In the genomic region with DNA sequence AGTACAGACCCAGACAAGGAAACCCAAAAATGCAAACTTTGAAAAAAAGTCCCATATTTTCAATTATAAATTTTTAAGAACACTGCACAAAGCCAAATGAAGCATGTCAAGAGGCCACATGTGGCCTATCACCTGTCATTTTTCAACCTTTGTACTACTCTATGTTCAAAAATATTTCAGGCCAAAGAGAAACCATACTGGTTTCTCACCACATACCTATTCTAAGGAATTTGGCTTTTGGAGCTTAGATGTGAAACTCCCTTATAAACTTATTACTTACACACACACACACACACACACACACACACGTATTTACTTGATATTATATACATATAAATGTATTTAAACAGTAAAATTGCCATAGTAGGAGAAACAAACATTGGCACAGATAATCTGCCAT, we compare ENCODE assay signal across 14 cellular contexts.
"Had no signal": no experiment of that assay in that cellular context is flagged by ENCODE, and none has a peak within 500 bp of the region (broad histone marks: within the 10 kb centered on the region; RNA-seq: fewer than 3 reads in every experiment).

No MANE protein-coding gene starts in this region.

- H3K4me2 ChIP-seq: SK-N-SH had no signal

- ATAC-seq: HepG2 had no signal

- DNase-seq: Kasumi-1, KG1, MV-4-11, NCI-H1048, NCI-H1105, NCI-H146, NCI-H1694 treated with DMSO at 0.1 percent for 48 hours, NCI-H1930, NCI-H2107, NCI-H526 treated with DMSO at 0.1 percent for 48 hours, Right ventricle myocardium superior, RPMI8226, SK-N-SH had no signal

- H3K9me3 ChIP-seq: SK-N-SH had no signal

- H3K9ac ChIP-seq: SK-N-SH had no signal

- H3K9me2 ChIP-seq: SK-N-SH had no signal
